ENCODE assay signal across 11 cellular contexts in genomic region chr13:66509176-66509575, GRCh38.
"Had no signal": no experiment of that assay in that cellular context is flagged by ENCODE, and none has a peak within 500 bp of the region (broad histone marks: within the 10 kb centered on the region; RNA-seq: fewer than 3 reads in every experiment).

No MANE protein-coding gene starts in this region.

- H3K27me3 ChIP-seq: spleen, upper lobe of left lung had no signal

- H3K4me3 ChIP-seq: spleen, thoracic aorta, upper lobe of left lung had no signal

- H3K36me3 ChIP-seq: spleen, thoracic aorta, upper lobe of left lung had no signal

- DNase-seq: activated CD4-positive, alpha-beta T cell treated with anti-CD3 and anti-CD28 coated beads, Interleukin-2, amount 10 ng/mL, durations not matched to agents 7 days and 5 days; activated CD8-positive, alpha-beta T cell treated with anti-CD3 and anti-CD28 coated beads, Interleukin-2, amount 10 ng/mL, durations not matched to agents 7 days and 5 days; activated naive CD4-positive, alpha-beta T cell treated with Interleukin-2 at 50 U/mL for 16 hours; activated T-cell treated with anti-CD3 and anti-CD28 coated beads, Interleukin-2, amount 50 U/mL, for 24 hours; anterior cingulate cortex; cortex of kidney; natural killer cell; spleen; stimulated activated CD4-positive, alpha-beta T cell treated with anti-CD3 and anti-CD28 coated beads, Interleukin-4, amount 100 ng/mL, for 4 hours; upper lobe of left lung had no signal

- H3K27ac ChIP-seq: spleen, thoracic aorta, upper lobe of left lung had no signal

- H3K9me3 ChIP-seq: spleen, thoracic aorta, upper lobe of left lung had no signal

- H3K4me1 ChIP-seq: upper lobe of left lung had no signal
